In the genomic region with DNA sequence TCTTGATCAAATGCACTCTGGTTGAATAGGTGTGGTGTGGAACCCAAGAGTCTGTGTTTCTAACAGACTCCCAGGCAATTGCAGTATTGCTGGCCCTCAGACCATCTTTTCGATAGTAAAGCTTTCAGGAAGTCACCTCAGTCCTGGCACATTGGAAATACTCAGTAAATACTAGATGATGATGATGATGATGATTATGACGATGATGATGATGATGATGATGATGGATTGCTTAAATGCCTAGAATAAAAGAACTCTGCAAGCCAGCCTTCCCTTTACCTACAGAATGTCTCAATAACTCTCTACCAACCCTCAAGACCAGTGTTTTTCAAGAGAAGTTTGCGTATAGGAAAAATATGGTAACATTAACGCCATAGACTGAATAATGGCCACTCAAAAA, we compare ENCODE assay signal across 8 cellular contexts.
"Had no signal": no experiment of that assay in that cellular context is flagged by ENCODE, and none has a peak within 500 bp of the region (broad histone marks: within the 10 kb centered on the region; RNA-seq: fewer than 3 reads in every experiment).

No MANE protein-coding gene starts in this region.

- ATAC-seq: GM12878 had no signal

- FAIRE-seq: G401.6, GM12878, GM12891, GM12892, GM18507, GM19239 had no signal

- H3K4me3 ChIP-seq: GM12878 had no signal

- DNase-seq: GDM1, GF-D8 had no signal
